37 cellular contexts compared by ENCODE assay signal in genomic region chr7:155523168-155523675, GRCh38. TPM values are rescaled to one million over a fixed set of nuclear protein-coding genes. Genes with fewer than 3 reads are reported as not detected.
"Had no signal": no experiment of that assay in that cellular context is flagged by ENCODE, and none has a peak within 500 bp of the region (broad histone marks: within the 10 kb centered on the region; RNA-seq: fewer than 3 reads in every experiment).

No MANE protein-coding gene starts in this region.

- H3K4me1 Mint-ChIP-seq: activated CD4-positive, alpha-beta T cell treated with anti-CD3 and anti-CD28 coated beads for 36 hours; activated CD4-positive, alpha-beta T cell treated with anti-CD3 and anti-CD28 coated beads, Interleukin-2, amount 10 ng/mL, durations not matched to agents 24 days and 14 days; activated CD8-positive, alpha-beta memory T cell treated with anti-CD3 and anti-CD28 coated beads, Interleukin-2, amount 10 ng/mL, durations not matched to agents 7 days and 5 days; activated naive CD4-positive, alpha-beta T cell treated with anti-CD3 and anti-CD28 coated beads, Interleukin-2, amount 50 U/mL, for 24 hours; activated naive CD8-positive, alpha-beta T cell treated with anti-CD3 and anti-CD28 coated beads for 36 hours; activated naive CD8-positive, alpha-beta T cell treated with anti-CD3 and anti-CD28 coated beads, Interleukin-2, amount 50 U/mL, for 24 hours had no signal

- H3K4me3 ChIP-seq: adrenal gland, body of pancreas, coronary artery, dorsolateral prefrontal cortex, esophagus squamous epithelium, gastroesophageal sphincter had no signal

- H3K27ac ChIP-seq: adrenal gland, body of pancreas, coronary artery, dorsolateral prefrontal cortex, esophagus squamous epithelium, gastroesophageal sphincter had no signal

- DNase-seq: activated CD4-positive, alpha-beta memory T cell treated with anti-CD3 and anti-CD28 coated beads for 36 hours; activated CD4-positive, alpha-beta T cell treated with anti-CD3 and anti-CD28 coated beads for 36 hours; activated CD4-positive, alpha-beta T cell treated with anti-CD3 and anti-CD28 coated beads, Interleukin-2, amount 10 ng/mL, durations not matched to agents 24 days and 14 days; activated CD4-positive, CD25-positive, alpha-beta regulatory T cell; activated CD4-positive, CD25-positive, alpha-beta regulatory T cell treated with anti-CD3 and anti-CD28 coated beads, Interleukin-2, amount 50 U/mL, for 72 hours; activated CD8-positive, alpha-beta memory T cell treated with anti-CD3 and anti-CD28 coated beads, Interleukin-2, amount 10 ng/mL, durations not matched to agents 7 days and 5 days; activated CD8-positive, alpha-beta memory T cell treated with anti-CD3 and anti-CD28 coated beads, Interleukin-2, amount 50 U/mL, for 4 hours; activated CD8-positive, alpha-beta T cell treated with anti-CD3 and anti-CD28 coated beads, Interleukin-2, amount 10 ng/mL, durations not matched to agents 7 days and 5 days; activated effector memory CD4-positive, alpha-beta T cell treated with anti-CD3 and anti-CD28 coated beads, Interleukin-2, amount 50 U/mL, for 16 hours; activated naive CD4-positive, alpha-beta T cell treated with anti-CD3 and anti-CD28 coated beads for 36 hours; activated naive CD8-positive, alpha-beta T cell treated with anti-CD3 and anti-CD28 coated beads for 36 hours; activated naive CD8-positive, alpha-beta T cell treated with anti-CD3 and anti-CD28 coated beads, Interleukin-2, amount 50 U/mL, for 24 hours; activated T-cell treated with anti-CD3 and anti-CD28 coated beads, Interleukin-2, amount 50 U/mL, for 1 hour; activated T-cell treated with anti-CD3 and anti-CD28 coated beads, Interleukin-2, amount 50 U/mL, for 48 hours; amygdala; body of pancreas; central memory CD4-positive, alpha-beta T cell; cerebellar nuclear complex; dorsolateral prefrontal cortex; effector memory CD4-positive, alpha-beta T cell; esophagus squamous epithelium; foreskin melanocyte; T-helper 2 cell had no signal

- H3K36me3 Mint-ChIP-seq: activated CD4-positive, alpha-beta memory T cell treated with anti-CD3 and anti-CD28 coated beads for 36 hours; activated CD8-positive, alpha-beta memory T cell treated with anti-CD3 and anti-CD28 coated beads, Interleukin-2, amount 10 ng/mL, durations not matched to agents 7 days and 5 days; activated naive CD4-positive, alpha-beta T cell treated with anti-CD3 and anti-CD28 coated beads, Interleukin-2, amount 50 U/mL, for 24 hours; activated naive CD8-positive, alpha-beta T cell treated with anti-CD3 and anti-CD28 coated beads for 36 hours had no signal

- H3K36me3 ChIP-seq: adrenal gland, esophagus squamous epithelium, gastroesophageal sphincter had no signal

- H3K9me3 Mint-ChIP-seq: activated CD4-positive, alpha-beta memory T cell treated with anti-CD3 and anti-CD28 coated beads for 36 hours; activated CD4-positive, alpha-beta T cell treated with anti-CD3 and anti-CD28 coated beads, Interleukin-2, amount 10 ng/mL, durations not matched to agents 24 days and 14 days; activated naive CD4-positive, alpha-beta T cell treated with anti-CD3 and anti-CD28 coated beads for 36 hours; activated naive CD4-positive, alpha-beta T cell treated with anti-CD3 and anti-CD28 coated beads, Interleukin-2, amount 50 U/mL, for 24 hours; activated naive CD8-positive, alpha-beta T cell treated with anti-CD3 and anti-CD28 coated beads for 36 hours; activated naive CD8-positive, alpha-beta T cell treated with anti-CD3 and anti-CD28 coated beads, Interleukin-2, amount 50 U/mL, for 24 hours; activated T-helper 1 cell treated with anti-CD3 and anti-CD28 coated beads, Interleukin-12 subunit alpha, Interleukin-12 subunit beta, Interleukin-2, Interleukin-4 antibody, amounts not matched to agents 30 ng/mL and 10 ng/mL and 1 ng/mL, durations not matched to agents 14 hours and 24 hours and 36 hours; activated T-helper 2 cell treated with anti-CD3 and anti-CD28 coated beads, Interferon-gamma antibody, Interleukin-2, Interleukin-4, amounts not matched to agents 10 μg/mL and 5 μg/mL and 100 μg/mL, durations not matched to agents 14 hours and 24 hours and 36 hours; dendritic cell treated with granulocyte-macrophage colony-stimulating factor and Interleukin-4, amounts not matched to agents 40 ng/mL and 50 ng/mL, for 4 days had no signal

- H3K27ac Mint-ChIP-seq: activated CD4-positive, alpha-beta memory T cell treated with anti-CD3 and anti-CD28 coated beads for 36 hours; activated CD4-positive, alpha-beta T cell treated with anti-CD3 and anti-CD28 coated beads for 36 hours; activated CD4-positive, alpha-beta T cell treated with anti-CD3 and anti-CD28 coated beads, Interleukin-2, amount 10 ng/mL, durations not matched to agents 24 days and 14 days; activated CD8-positive, alpha-beta memory T cell treated with anti-CD3 and anti-CD28 coated beads, Interleukin-2, amount 10 ng/mL, durations not matched to agents 7 days and 5 days; activated CD8-positive, alpha-beta T cell treated with anti-CD3 and anti-CD28 coated beads, Interleukin-2, amount 10 ng/mL, durations not matched to agents 7 days and 5 days; activated naive CD4-positive, alpha-beta T cell treated with anti-CD3 and anti-CD28 coated beads for 36 hours; activated naive CD4-positive, alpha-beta T cell treated with anti-CD3 and anti-CD28 coated beads, Interleukin-2, amount 50 U/mL, for 24 hours; activated naive CD8-positive, alpha-beta T cell treated with anti-CD3 and anti-CD28 coated beads for 36 hours; activated naive CD8-positive, alpha-beta T cell treated with anti-CD3 and anti-CD28 coated beads, Interleukin-2, amount 50 U/mL, for 24 hours; activated T-helper 1 cell treated with anti-CD3 and anti-CD28 coated beads, Interleukin-12 subunit alpha, Interleukin-12 subunit beta, Interleukin-2, Interleukin-4 antibody, amounts not matched to agents 30 ng/mL and 10 ng/mL and 1 ng/mL, durations not matched to agents 14 hours and 24 hours and 36 hours; activated T-helper 2 cell treated with anti-CD3 and anti-CD28 coated beads, Interferon-gamma antibody, Interleukin-2, Interleukin-4, amounts not matched to agents 10 μg/mL and 5 μg/mL and 100 μg/mL, durations not matched to agents 14 hours and 24 hours and 36 hours; dendritic cell treated with granulocyte-macrophage colony-stimulating factor and Interleukin-4, amounts not matched to agents 40 ng/mL and 50 ng/mL, for 4 days had no signal

- H3K4me3 Mint-ChIP-seq: activated CD4-positive, alpha-beta memory T cell treated with anti-CD3 and anti-CD28 coated beads for 36 hours; activated CD4-positive, alpha-beta T cell treated with anti-CD3 and anti-CD28 coated beads for 36 hours; activated CD4-positive, alpha-beta T cell treated with anti-CD3 and anti-CD28 coated beads, Interleukin-2, amount 10 ng/mL, durations not matched to agents 24 days and 14 days; activated CD8-positive, alpha-beta memory T cell treated with anti-CD3 and anti-CD28 coated beads, Interleukin-2, amount 10 ng/mL, durations not matched to agents 7 days and 5 days; activated CD8-positive, alpha-beta T cell treated with anti-CD3 and anti-CD28 coated beads, Interleukin-2, amount 10 ng/mL, durations not matched to agents 7 days and 5 days; activated naive CD4-positive, alpha-beta T cell treated with anti-CD3 and anti-CD28 coated beads for 36 hours; activated naive CD4-positive, alpha-beta T cell treated with anti-CD3 and anti-CD28 coated beads, Interleukin-2, amount 50 U/mL, for 24 hours; activated naive CD8-positive, alpha-beta T cell treated with anti-CD3 and anti-CD28 coated beads for 36 hours; activated naive CD8-positive, alpha-beta T cell treated with anti-CD3 and anti-CD28 coated beads, Interleukin-2, amount 50 U/mL, for 24 hours; activated T-helper 1 cell treated with anti-CD3 and anti-CD28 coated beads, Interleukin-12 subunit alpha, Interleukin-12 subunit beta, Interleukin-2, Interleukin-4 antibody, amounts not matched to agents 30 ng/mL and 10 ng/mL and 1 ng/mL, durations not matched to agents 14 hours and 24 hours and 36 hours; dendritic cell treated with granulocyte-macrophage colony-stimulating factor and Interleukin-4, amounts not matched to agents 40 ng/mL and 50 ng/mL, for 4 days had no signal

- H3K4me1 ChIP-seq: adrenal gland, body of pancreas, esophagus squamous epithelium, gastroesophageal sphincter had no signal

- H3K9me3 ChIP-seq: adrenal gland, body of pancreas, esophagus squamous epithelium, gastroesophageal sphincter had no signal

RNA-seq across cellular contexts. Expression of gene CNPY1, which starts 23.1 kb away (rescaled TPM):
- total RNA-seq: activated CD4-positive, alpha-beta memory T cell treated with anti-CD3 and anti-CD28 coated beads for 36 hours; activated CD4-positive, alpha-beta T cell treated with anti-CD3 and anti-CD28 coated beads for 36 hours; activated CD4-positive, alpha-beta T cell treated with anti-CD3 and anti-CD28 coated beads, Interleukin-2, amount 10 ng/mL, durations not matched to agents 24 days and 14 days; activated CD8-positive, alpha-beta memory T cell treated with anti-CD3 and anti-CD28 coated beads for 36 hours; activated CD8-positive, alpha-beta memory T cell treated with anti-CD3 and anti-CD28 coated beads, Interleukin-2, amount 10 ng/mL, durations not matched to agents 7 days and 5 days; activated CD8-positive, alpha-beta T cell treated with anti-CD3 and anti-CD28 coated beads, Interleukin-2, amount 10 ng/mL, durations not matched to agents 7 days and 5 days; activated naive CD4-positive, alpha-beta T cell treated with anti-CD3 and anti-CD28 coated beads for 36 hours; activated naive CD8-positive, alpha-beta T cell treated with anti-CD3 and anti-CD28 coated beads for 36 hours; activated T-helper 1 cell treated with anti-CD3 and anti-CD28 coated beads, Interleukin-12 subunit alpha, Interleukin-12 subunit beta, Interleukin-2, Interleukin-4 antibody, amounts not matched to agents 30 ng/mL and 10 ng/mL and 1 ng/mL, durations not matched to agents 14 hours and 24 hours and 36 hours; activated T-helper 2 cell treated with anti-CD3 and anti-CD28 coated beads, Interferon-gamma antibody, Interleukin-2, Interleukin-4, amounts not matched to agents 10 μg/mL and 5 μg/mL and 100 μg/mL, durations not matched to agents 14 hours and 24 hours and 36 hours; adrenal gland; aorta; body of pancreas; esophagus squamous epithelium; fibroblast of lung; fibroblast of villous mesenchyme; gastroesophageal sphincter; glomerular endothelial cell; T-helper 1 cell treated with Interleukin-12 subunit alpha and Interleukin-12 subunit beta and Interleukin-4 antibody, amounts not matched to agents 30 ng/mL and 1 ng/mL, for 36 hours had no signal
- polyA plus RNA-seq: adrenal gland, aorta, esophagus, fibroblast of lung had no signal
